Comparison of ENCODE assay signal across 8 cellular contexts in genomic region chr16:21646721-21647561, GRCh38. TPM values are rescaled to one million over a fixed set of nuclear protein-coding genes. Genes with fewer than 3 reads are reported as not detected.
DNase-seq lines count a peak whose midpoint lies in the region; ATAC-seq and TF ChIP-seq lines count a peak whose summit lies in the region.

No MANE protein-coding gene starts in this region.

- CTCF ChIA-PET in activated B cell treated with CpG ODN at 0.5 μM for 24 hours (lab: Charles Lee): interaction anchor here (0.6 to 12.5 kb wide), 2 partner anchors 9 to 62 kb away, joined by 3 to 98 read pairs; no protein-coding TSS in a partner anchor

- H3K9me3 Mint-ChIP-seq in activated B cell treated with CpG ODN at 0.5 μM for 24 hours: no peaks in the 10 kb centered on the region

- no peaks in the 10 kb centered on the region for H3K36me3 Mint-ChIP-seq in activated B cell treated with CpG ODN at 0.5 μM for 24 hours (ENCODE audit: low read depth)

- peak; percentile 84 for ATAC-seq in GM18517 (IDR thresholded peaks at IDR 0.05; ENCODE audit: unreplicated experiment)
- peak; percentile 75 for ATAC-seq in HG02840 (IDR thresholded peaks at IDR 0.05; ENCODE audit: low FRiP score, unreplicated experiment)
- ATAC-seq in activated B cell treated with CpG ODN at 0.5 μM for 24 hours (ENCODE audit: low read depth): peak; percentile 83

- H3K27ac Mint-ChIP-seq in activated B cell treated with CpG ODN at 0.5 μM for 24 hours: peak overlapping the region; percentile 89

- H3K4me3 Mint-ChIP-seq in activated B cell treated with CpG ODN at 0.5 μM for 24 hours: peak overlapping the region; percentile 53

- peak overlapping the region in 1 of 2 donors; percentile 53 for H3K27ac ChIP-seq in coronary artery

- POLR2A ChIA-PET in activated B cell treated with CpG ODN at 0.5 μM for 24 hours (lab: Charles Lee): interaction anchor here (2.7 to 5.8 kb wide), 2 partner anchors 9 to 48 kb away, joined by 12 to 34 read pairs; partner anchors contain the start of gene METTL9

- TF ChIP-seq CTCF in activated B cell treated with CpG ODN at 0.5 μM for 24 hours (IDR thresholded peaks at IDR 0.05): no peak
- no peak for TF ChIP-seq CTCF in coronary artery (IDR thresholded peaks at IDR 0.05)

- peaks cover 77% of the 10 kb centered on the region for H3K4me1 Mint-ChIP-seq in activated B cell treated with CpG ODN at 0.5 μM for 24 hours

- intact Hi-C loops in activated B cell treated with CpG ODN at 0.5 μM for 24 hours (cut with micrococcal nuclease): loop anchor here (1.0 kb wide), 2 partner anchors 9 to 650 kb away; partner anchors contain the start of gene POLR3E

- H3K4me3 ChIP-seq in coronary artery: no peak overlapping the region

- H3K27me3 Mint-ChIP-seq in activated B cell treated with CpG ODN at 0.5 μM for 24 hours: no peaks in the 10 kb centered on the region

- DNase-seq in activated B cell treated with CpG ODN at 0.5 μM for 24 hours: peak; percentile 42
- peak; percentile 55 for DNase-seq in effector CD4-positive, alpha-beta T cell
- peak; percentile 37 for DNase-seq in stimulated activated CD8-positive, alpha-beta memory T cell treated with anti-CD3 and anti-CD28 coated beads, Interleukin-7, amount 100 ng/mL, for 24 hours (ENCODE audit: low read depth)
- no peak for DNase-seq in coronary artery (ENCODE audit: low spot score)
- DNase-seq in NCI-H1436 (lab: John Stamatoyannopoulos, UW): no peak
- no peak for DNase-seq in DMS53 (lab: John Stamatoyannopoulos, UW)

RNA-seq across cellular contexts. Expression of gene IGSF6, which starts 5.5 kb away (rescaled TPM):
- total RNA-seq in activated B cell treated with CpG ODN at 0.5 μM for 24 hours: 0.29 and 0.46 TPM in 2 replicates

RNA-seq across cellular contexts. Expression of gene OTOA, which starts 16.8 kb away (rescaled TPM):
- total RNA-seq in activated B cell treated with CpG ODN at 0.5 μM for 24 hours: 0.42 and 0.60 TPM in 2 replicates

RNA-seq across cellular contexts. Expression of gene METTL9, which starts 47.6 kb away (rescaled TPM):
- total RNA-seq in activated B cell treated with CpG ODN at 0.5 μM for 24 hours: 53.3 and 59.2 TPM in 2 replicates

Comparison
In these comparisons a context has a peak if more than half of its experiments do, and no peak if none do; other contexts are left out.
1. DNase-seq: peak in activated B cell treated with CpG ODN at 0.5 μM for 24 hours (single experiment), effector CD4-positive, alpha-beta T cell (single experiment) and stimulated activated CD8-positive, alpha-beta memory T cell treated with anti-CD3 and anti-CD28 coated beads, Interleukin-7, amount 100 ng/mL, for 24 hours (single experiment); none in coronary artery (single experiment), NCI-H1436 (single experiment) and DMS53 (single experiment).
2. Peak in every context shown above with its lines, with median percentiles within 50 percentile points of each other: ATAC-seq.